8 cellular contexts compared by ENCODE assay signal in genomic region chr6:89637960-89638319, GRCh38. TPM values are rescaled to one million over a fixed set of nuclear protein-coding genes. Genes with fewer than 3 reads are reported as not detected.
A peak's percentile ranks its signal among the peaks of the same experiment; 100 is the strongest.
DNase-seq lines count a peak whose midpoint lies in the region; ATAC-seq and TF ChIP-seq lines count a peak whose summit lies in the region.

No MANE protein-coding gene starts in this region.

- peak overlapping the region; percentile 97 for H3K4me3 ChIP-seq in HUES48 (ENCODE audit: low read depth, low read length)
- peak overlapping the region; percentile 99 for H3K4me3 ChIP-seq in naive thymus-derived CD4-positive, alpha-beta T cell (ENCODE audit: low read length)

- H3K4me1 Mint-ChIP-seq in naive thymus-derived CD4-positive, alpha-beta T cell, result peaks cover 6 to 48% (median 27%) of the 10 kb centered on the region in 7 donors

- no peaks in the 10 kb centered on the region for H3K4me1 ChIP-seq in HUES48 (ENCODE audit: control insufficient read depth, insufficient read depth, low read length)
- peaks cover 9 to 15% of the 10 kb centered on the region in 2 donors for H3K4me1 ChIP-seq in naive thymus-derived CD4-positive, alpha-beta T cell (ENCODE audit: control insufficient read depth in 2 of 2, insufficient read depth in 2 of 2, low read length in 2 of 2)

- no peak for TF ChIP-seq CTCF in omental fat pad (IDR thresholded peaks at IDR 0.05)

- peaks cover 32% of the 10 kb centered on the region for H3K36me3 ChIP-seq in HUES48 (ENCODE audit: control insufficient read depth, insufficient read depth, low read length)
- peaks cover 5 to 18% (median 7%) of the 10 kb centered on the region in 3 experiments for H3K36me3 ChIP-seq in naive thymus-derived CD4-positive, alpha-beta T cell (ENCODE audit: control insufficient read depth in 2 of 3, insufficient read depth in 3 of 3, low read length in 3 of 3)

- H3K9me3 Mint-ChIP-seq in naive thymus-derived CD4-positive, alpha-beta T cell, result peaks cover 0 to 4% (median 0%) of the 10 kb centered on the region in 11 donors

- intact Hi-C loops in naive thymus-derived CD4-positive, alpha-beta T cell (cut with micrococcal nuclease), result loop anchor here (1.0 to 5.0 kb wide), 15 partner anchors 28 to 1936 kb away; partner anchors contain the start of genes ANKRD6 (in 2 of the 2), CASP8AP2 (in 2 of the 2), MAP3K7 (in 2 of the 2) and MDN1 (in 2 of the 2)

- peak; percentile 10 for DNase-seq in cerebellum (ENCODE audit: low spot score)
- DNase-seq in naive thymus-derived CD4-positive, alpha-beta T cell, result no peak
- DNase-seq in GM19240 (ENCODE audit: insufficient read length, low spot score), result no peak
- DNase-seq in NCI-H1105 (lab: John Stamatoyannopoulos, UW), result no peak
- no peak for DNase-seq in omental fat pad (ENCODE audit: low spot score)

- H3K27ac ChIP-seq in HUES48 (ENCODE audit: low read depth, low read length), result peak overlapping the region; percentile 96
- H3K27ac ChIP-seq in naive thymus-derived CD4-positive, alpha-beta T cell (ENCODE audit: low read depth, low read length), result peak overlapping the region; percentile 91

- peak overlapping the region; percentile 81 for H3K9ac ChIP-seq in HUES48 (ENCODE audit: low read depth, low read length)

- peaks cover 6 to 38% (median 26%) of the 10 kb centered on the region in 5 donors for H3K36me3 Mint-ChIP-seq in naive thymus-derived CD4-positive, alpha-beta T cell

- H3K4me3 Mint-ChIP-seq in naive thymus-derived CD4-positive, alpha-beta T cell, result peak overlapping the region; percentile 90 to 98 (median 94)

- peak overlapping the region; percentile 96 to 99 (median 99) for H3K27ac Mint-ChIP-seq in naive thymus-derived CD4-positive, alpha-beta T cell

- CTCF ChIA-PET in naive thymus-derived CD4-positive, alpha-beta T cell (lab: Charles Lee), result interaction anchor here (0.5 to 1.2 kb wide), 3 partner anchors 15 to 204 kb away, joined by 3 to 5 read pairs (median 4); no protein-coding TSS in a partner anchor

- H3K27me3 ChIP-seq in HUES48 (ENCODE audit: control insufficient read depth, insufficient read depth, low read length), result no peaks in the 10 kb centered on the region
- H3K27me3 ChIP-seq in naive thymus-derived CD4-positive, alpha-beta T cell (ENCODE audit: control insufficient read depth in 2 of 2, insufficient read depth in 2 of 2, low read length in 2 of 2), result no peaks in the 10 kb centered on the region

- H3K9me3 ChIP-seq in HUES48 (ENCODE audit: control insufficient read depth, insufficient read depth, low read length), result no peaks in the 10 kb centered on the region
- no peaks in the 10 kb centered on the region for H3K9me3 ChIP-seq in naive thymus-derived CD4-positive, alpha-beta T cell (ENCODE audit: control insufficient read depth in 2 of 3, low read length in 3 of 3)

- POLR2A ChIA-PET in naive thymus-derived CD4-positive, alpha-beta T cell (lab: Charles Lee), result interaction anchor here (0.5 to 1.6 kb wide), 16 partner anchors 9 to 969 kb away, joined by 3 to 5 read pairs (median 3); partner anchors contain the start of genes CASP8AP2, PNRC1 and RNGTT

- H3K27me3 Mint-ChIP-seq in naive thymus-derived CD4-positive, alpha-beta T cell, result peaks cover 0 to 3% (median 0%) of the 10 kb centered on the region in 5 donors

- ATAC-seq in GM18520 (IDR thresholded peaks at IDR 0.05; ENCODE audit: unreplicated experiment) (peak; percentile 1), HG02798 (IDR thresholded peaks at IDR 0.05; ENCODE audit: poor library complexity, unreplicated experiment) (no peak), omental fat pad (ENCODE audit: low FRiP score) (no peak)
- peak; percentile 1 for ATAC-seq in naive thymus-derived CD4-positive, alpha-beta T cell

RNA-seq across cellular contexts. Expression of gene LYRM2, which starts 0.6 kb away (rescaled TPM):
- total RNA-seq in cerebellum (22.0 TPM), omental fat pad (10 to 100 TPM; 12.7 to 21.3 (median 20.3) TPM)
- total RNA-seq in naive thymus-derived CD4-positive, alpha-beta T cell, result 10 to 100 TPM; 18.1 to 40.7 (median 32.0) TPM
- 10 to 100 TPM; 63.1 to 79.2 TPM for polyA plus RNA-seq in naive thymus-derived CD4-positive, alpha-beta T cell

Comparison
In these comparisons a context has a peak if more than half of its experiments do, and no peak if none do; other contexts are left out.
1. ATAC-seq: peak in GM18520 (single experiment) and naive thymus-derived CD4-positive, alpha-beta T cell (single experiment); none in HG02798 (single experiment) and omental fat pad (single experiment).